ENCODE assay signal across 8 cellular contexts in the genomic region with DNA sequence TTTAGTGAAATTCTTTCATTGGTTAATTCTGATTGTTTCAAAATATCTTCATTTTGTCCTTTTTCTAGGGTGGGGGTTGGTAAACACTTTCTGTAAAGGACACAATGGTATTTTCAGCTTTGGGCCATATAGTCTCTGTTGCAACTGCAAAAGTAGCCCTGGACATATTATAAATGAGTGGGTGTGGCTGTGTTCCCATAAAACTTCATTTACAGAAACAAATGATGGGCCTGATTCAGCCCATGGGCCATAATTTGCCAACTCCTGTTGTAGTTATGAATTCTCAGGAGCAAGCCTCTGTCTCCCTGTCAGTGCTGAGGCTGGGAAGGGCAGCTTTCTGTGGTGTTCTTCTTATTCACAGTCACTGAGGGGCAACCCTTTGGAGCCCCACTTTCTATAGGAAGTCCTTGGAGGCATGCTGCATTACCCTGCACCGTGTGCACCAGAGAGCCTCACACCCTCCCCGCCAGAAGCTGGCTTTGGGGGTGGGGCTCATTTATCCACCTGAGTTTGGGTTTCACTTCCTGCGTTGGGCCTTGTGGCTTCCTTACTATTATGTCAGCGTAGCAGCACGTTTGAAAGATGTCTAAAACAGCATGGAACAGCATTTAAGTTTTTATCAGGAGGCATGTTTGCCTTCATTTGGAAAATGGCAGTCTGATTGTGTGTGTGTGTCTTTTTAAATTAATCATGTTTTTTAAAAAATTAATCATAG.
A peak's percentile ranks its signal among the peaks of the same experiment; 100 is the strongest.
DNase-seq lines count a peak whose midpoint lies in the region; ATAC-seq lines count a peak whose summit lies in the region.
"Not testable (repeated sequence)": the region's sequence is repeated elsewhere in the genome, so short reads cannot be mapped to it uniquely, and the experiment has no call there.

No MANE protein-coding gene starts in this region.

- POLR2A ChIA-PET in T-cell (lab: Charles Lee), result not testable (repeated sequence)

- H3K9me3 ChIP-seq in BLaER1, result not testable (repeated sequence)

- not testable (repeated sequence) for H3K27me3 ChIP-seq in BLaER1

- DNase-seq in T-cell, result peak in 33 of 34 experiments; percentile 9 to 60 (median 31)
- peak; percentile 33 to 42 for DNase-seq in activated T-cell treated with anti-CD3 and anti-CD28 coated beads, Interleukin-2, amount 50 U/mL, for 72 hours
- DNase-seq in memory B cell (ENCODE audit: low spot score in 2 of 2), result peak; percentile 13 to 45

- peak overlapping the region; percentile 52 for H3K4me2 ChIP-seq in BLaER1

- peak overlapping the region; percentile 77 to 89 for H3K27ac Mint-ChIP-seq in T-cell
- peak overlapping the region; percentile 60 for H3K27ac Mint-ChIP-seq in activated T-cell treated with anti-CD3 and anti-CD28 coated beads, Interleukin-2, amount 50 U/mL, for 72 hours
- not testable (repeated sequence) for H3K27ac Mint-ChIP-seq in memory B cell

- peak; percentile 91 for ATAC-seq in GM18858 (IDR thresholded peaks at IDR 0.05; ENCODE audit: unreplicated experiment)
- peak; percentile 94 for ATAC-seq in GM21390 (IDR thresholded peaks at IDR 0.05; ENCODE audit: unreplicated experiment)
- ATAC-seq in HG02885 (IDR thresholded peaks at IDR 0.05; ENCODE audit: poor library complexity, unreplicated experiment), result peak; percentile 100
- peak; percentile 89 for ATAC-seq in HG03571 (IDR thresholded peaks at IDR 0.05; ENCODE audit: unreplicated experiment)
- ATAC-seq in T-cell (replicated peaks in 1 of 4), result peak; percentile 98 to 100 (median 100)
- peak; percentile 75 to 80 for ATAC-seq in activated T-cell treated with anti-CD3 and anti-CD28 coated beads, Interleukin-2, amount 50 U/mL, for 72 hours (replicated peaks in 1 of 2)
- peak; percentile 100 for ATAC-seq in memory B cell (ENCODE audit: low read depth)

- CTCF ChIA-PET in T-cell (lab: Charles Lee), result not testable (repeated sequence)

- H3K4me1 ChIP-seq in BLaER1, result peaks cover 11% of the 10 kb centered on the region

- H3K4me1 Mint-ChIP-seq in T-cell, result peaks cover 34 to 39% (median 37%) of the 10 kb centered on the region in 3 donors
- H3K4me1 Mint-ChIP-seq in activated T-cell treated with anti-CD3 and anti-CD28 coated beads, Interleukin-2, amount 50 U/mL, for 72 hours (ENCODE audit: low read depth), result peaks cover 58% of the 10 kb centered on the region
- not testable (repeated sequence) for H3K4me1 Mint-ChIP-seq in memory B cell

- not testable (repeated sequence) for H3K4me3 ChIP-seq in BLaER1

- peak overlapping the region in 1 of 3 donors; percentile 55 for H3K4me3 Mint-ChIP-seq in T-cell
- H3K4me3 Mint-ChIP-seq in activated T-cell treated with anti-CD3 and anti-CD28 coated beads, Interleukin-2, amount 50 U/mL, for 72 hours, result peak overlapping the region; percentile 25 to 59
- not testable (repeated sequence) for H3K4me3 Mint-ChIP-seq in memory B cell

- not testable (repeated sequence) for H4K20me1 ChIP-seq in BLaER1

- H3K36me3 Mint-ChIP-seq in T-cell, result peaks cover 13% of the 10 kb centered on the region
- H3K36me3 Mint-ChIP-seq in activated T-cell treated with anti-CD3 and anti-CD28 coated beads, Interleukin-2, amount 50 U/mL, for 72 hours (ENCODE audit: insufficient read depth in 2 of 2), result peaks cover 9 to 16% of the 10 kb centered on the region in 2 donors
- not testable (repeated sequence) for H3K36me3 Mint-ChIP-seq in memory B cell

- not testable (repeated sequence) for H3K36me3 ChIP-seq in BLaER1

- H3K9me3 Mint-ChIP-seq in T-cell; activated T-cell treated with anti-CD3 and anti-CD28 coated beads, Interleukin-2, amount 50 U/mL, for 72 hours; memory B cell: not testable (repeated sequence)

- not testable (repeated sequence) for H3K27ac ChIP-seq in BLaER1

- not testable (repeated sequence) for H3K27me3 Mint-ChIP-seq in T-cell; activated T-cell treated with anti-CD3 and anti-CD28 coated beads, Interleukin-2, amount 50 U/mL, for 72 hours (ENCODE audit: low read depth); memory B cell

- not testable (repeated sequence) for H3K9ac ChIP-seq in BLaER1
